ENCODE assay signal across 13 cellular contexts in the genomic region with DNA sequence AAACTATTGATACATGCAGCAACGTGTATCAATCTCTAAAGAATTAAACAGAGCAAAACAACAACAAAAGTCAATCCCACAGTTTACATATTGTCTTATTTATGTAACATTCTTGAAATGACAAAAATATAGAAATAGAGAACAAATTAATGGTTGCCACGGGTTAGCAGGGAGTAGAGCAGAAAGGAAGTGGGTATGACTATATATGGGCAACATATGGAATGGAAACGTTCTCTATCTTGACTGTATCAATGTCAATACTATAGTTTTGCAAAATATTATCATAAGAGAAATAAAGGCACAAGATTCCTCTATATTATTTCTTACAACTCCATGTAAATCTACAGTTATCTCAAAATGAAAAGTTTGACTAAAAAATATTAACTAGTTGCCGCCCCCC. TPM values are rescaled to one million over a fixed set of nuclear protein-coding genes. Genes with fewer than 3 reads are reported as not detected.
A peak's percentile ranks its signal among the peaks of the same experiment; 100 is the strongest.
DNase-seq lines count a peak whose midpoint lies in the region; ATAC-seq lines count a peak whose summit lies in the region.
"Had no signal": no experiment of that assay in that cellular context is flagged by ENCODE, and none has a peak within 500 bp of the region (broad histone marks: within the 10 kb centered on the region; RNA-seq: fewer than 3 reads in every experiment).

No MANE protein-coding gene starts in this region.

- no peak overlapping the region for H3K4me2 ChIP-seq in mesendoderm (ENCODE audit: low read length)

- H2BK120ac ChIP-seq in mesendoderm (ENCODE audit: low read depth, low read length) = no peak overlapping the region

- no peaks in the 10 kb centered on the region for H3K79me1 ChIP-seq in mesendoderm (ENCODE audit: low read length)

- WGBS in mesendoderm (ENCODE audit: extremely low coverage, insufficient coverage, low lambda C conversion rate) = no CpG with 5 or more reads among the region's 4 CpGs

- no peaks in the 10 kb centered on the region for H3K36me3 ChIP-seq in ES-I3 (ENCODE audit: insufficient read depth, low read length)
- no peaks in the 10 kb centered on the region for H3K36me3 ChIP-seq in SJCRH30
- H3K36me3 ChIP-seq in mesendoderm (ENCODE audit: control insufficient read depth, insufficient read depth, low read length) = no peaks in the 10 kb centered on the region

- H3K56ac ChIP-seq in mesendoderm (ENCODE audit: low read length) = no peak overlapping the region

- H3K9ac ChIP-seq in ES-I3 (ENCODE audit: low read depth, low read length) (peak overlapping the region; percentile 67; the same call in 1 of the 2 replicates), mesendoderm (ENCODE audit: low read length) (no peak overlapping the region)

- H4K5ac ChIP-seq in mesendoderm (ENCODE audit: low read length) = no peak overlapping the region

- peak; percentile 36 for DNase-seq in DMS53 (lab: John Stamatoyannopoulos, UW)
- DNase-seq in SJCRH30 = no peak
- no peak for DNase-seq in mesendoderm
- DNase-seq in A172 (ENCODE audit: low spot score) = no peak
- DNase-seq: COR-L47; HCEC 1CT; NCI-H1436; NK-92 treated with Interleukin-12 subunit alpha and Interleukin-12 subunit beta, amount 100 ng/mL, for 24 hours; SHP77 treated with DMSO at 0.1 percent for 48 hours had no signal

- H4K8ac ChIP-seq in mesendoderm (ENCODE audit: low read depth, low read length) = no peak overlapping the region

- H3K27ac ChIP-seq in SJCRH30 (no peak overlapping the region), mesendoderm (ENCODE audit: low read depth, low read length) (no peak overlapping the region)

- peak overlapping the region; percentile 9 for H3K18ac ChIP-seq in mesendoderm (ENCODE audit: low read length)

- no peaks in the 10 kb centered on the region for H3K79me2 ChIP-seq in mesendoderm (ENCODE audit: control insufficient read depth, insufficient read depth, low read length)

- H3K9me3 ChIP-seq in ES-I3 (ENCODE audit: control insufficient read depth, insufficient read depth, low read length) (no peaks in the 10 kb centered on the region), SJCRH30 (replicated peaks) (no peaks in the 10 kb centered on the region; the same call in 1 of the 2 replicates)

- no peaks in the 10 kb centered on the region for H3K4me1 ChIP-seq in ES-I3 (ENCODE audit: insufficient read depth, low read length)
- H3K4me1 ChIP-seq in SJCRH30 = no peaks in the 10 kb centered on the region
- no peaks in the 10 kb centered on the region for H3K4me1 ChIP-seq in mesendoderm (ENCODE audit: control insufficient read depth, low read depth, low read length)

- H2BK5ac ChIP-seq in mesendoderm (ENCODE audit: low read length) = no peak overlapping the region

- H3K4me3 ChIP-seq in SJCRH30 = peak overlapping the region; percentile 54
- H3K4me3 ChIP-seq in mesendoderm (ENCODE audit: low read length) = no peak overlapping the region
- H3K4me3 ChIP-seq: K562 had no signal

- no peak overlapping the region for H3K23ac ChIP-seq in mesendoderm (ENCODE audit: low read length)

- no peak overlapping the region for H2BK15ac ChIP-seq in mesendoderm (replicated peaks; ENCODE audit: low read depth)

- H3K4ac ChIP-seq in mesendoderm (ENCODE audit: low read depth, low read length) = no peak overlapping the region

- ATAC-seq in GM19395 (IDR thresholded peaks at IDR 0.05; ENCODE audit: unreplicated experiment) (no peak), GM18870 (IDR thresholded peaks at IDR 0.05; ENCODE audit: unreplicated experiment) (no peak)
- ATAC-seq: K562 had no signal

- H2AK5ac ChIP-seq in mesendoderm (ENCODE audit: low read length) = no peak overlapping the region

- no peaks in the 10 kb centered on the region for H3K27me3 ChIP-seq in SJCRH30
- H3K27me3 ChIP-seq in mesendoderm (ENCODE audit: insufficient read depth, low read length, poor library complexity) = no peaks in the 10 kb centered on the region

RNA-seq across cellular contexts. Expression of a gene that starts 12.8 kb away (rescaled TPM):
- total RNA-seq in SJCRH30 (2014; rRNA removed; shearing (Covaris generic)) = 3.2 and 3.8 TPM in 2 replicates
- 1.8 TPM for polyA plus RNA-seq in mesendoderm (2013, experiment 1 of 2)
- polyA plus RNA-seq in mesendoderm (2013, experiment 2 of 2) = 1.5 TPM
- total RNA-seq in A172 (2014; rRNA removed; shearing (Covaris generic)) = 3.2 and 7.2 TPM in 2 replicates

RNA-seq across cellular contexts. Expression of a gene that starts 12.9 kb away (rescaled TPM):
- total RNA-seq in SJCRH30 (2014; rRNA removed; shearing (Covaris generic)) = 5.6 and 6.5 TPM in 2 replicates
- 7.7 TPM for polyA plus RNA-seq in mesendoderm (2013, experiment 1 of 2)
- polyA plus RNA-seq in mesendoderm (2013, experiment 2 of 2) = 7.8 TPM
- total RNA-seq in A172 (2014; rRNA removed; shearing (Covaris generic)) = 18.5 and 22.4 TPM in 2 replicates
